ENCODE assay signal across 1 cellular context in genomic region chr4:17614416-17615299, GRCh38.
TF ChIP-seq lines count a peak whose summit lies in the region.

A gene with protein sequence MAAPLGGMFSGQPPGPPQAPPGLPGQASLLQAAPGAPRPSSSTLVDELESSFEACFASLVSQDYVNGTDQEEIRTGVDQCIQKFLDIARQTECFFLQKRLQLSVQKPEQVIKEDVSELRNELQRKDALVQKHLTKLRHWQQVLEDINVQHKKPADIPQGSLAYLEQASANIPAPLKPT (plus strand): TSS chr4:17614641. CDS start chr4:17614655, 14 bp downstream.

TF ChIP-seq in GM12878, 131 proteins besides CTCF, POLR2A, EP300 and RAD21 (continued from another document):
- TF ChIP-seq ZNF592 (IDR thresholded peaks at IDR 0.05) (no peak), RAD51 (IDR thresholded peaks at IDR 0.05) (peak; percentile 100), YBX1 (IDR thresholded peaks at IDR 0.05) (no peak), ZNF274 (IDR thresholded peaks at IDR 0.05; ENCODE audit: insufficient read depth, insufficient read length) (no peak), RELA (IDR thresholded peaks at IDR 0.05; ENCODE audit: borderline replicate concordance, partially characterized antibody) (peak; percentile 85), ATF3 (IDR thresholded peaks at IDR 0.05; ENCODE audit: borderline replicate concordance, extremely low read depth, low read depth, low read length) (peak; percentile 97), ESRRA (IDR thresholded peaks at IDR 0.05; ENCODE audit: low read length) (no peak), NBN (IDR thresholded peaks at IDR 0.05) (0 out of 2 replicates have a peak, but pooled peaks have one; percentile 50), CBX5 (IDR thresholded peaks at IDR 0.05; ENCODE audit: low read depth) (no peak), ATF2 (IDR thresholded peaks at IDR 0.05; ENCODE audit: low read length) (no peak)
TF ChIP-seq in GM12878: peak in this region for 45.
